Comparison of ENCODE assay signal across 1 cellular context in genomic region chr3:61865466-61865865, GRCh38.
TF ChIP-seq lines count a peak whose summit lies in the region.

No MANE protein-coding gene starts in this region.

TF ChIP-seq in GM23338, 12 proteins besides CTCF, POLR2A, EP300 and RAD21 (continued from another document):
- TF ChIP-seq ETS1 (IDR thresholded peaks at IDR 0.05) (no peak), STAT1 (IDR thresholded peaks at IDR 0.05; ENCODE audit: unreplicated experiment) (no peak), POLR2AphosphoS5 (IDR thresholded peaks at IDR 0.05; ENCODE audit: low read depth) (no peak), CREB1 (CRISPR knock-in tag; IDR thresholded peaks at IDR 0.05; ENCODE audit: low read depth) (no peak), NANOG (IDR thresholded peaks at IDR 0.05; ENCODE audit: borderline replicate concordance) (no peak), JUNB (IDR thresholded peaks at IDR 0.05; ENCODE audit: unreplicated experiment) (no peak), ZNF331 (CRISPR knock-in tag; IDR thresholded peaks at IDR 0.05; ENCODE audit: low read depth) (no peak), ZNF114 (CRISPR knock-in tag; IDR thresholded peaks at IDR 0.05) (no peak), EZH2phosphoT487 (IDR thresholded peaks at IDR 0.05; ENCODE audit: unreplicated experiment) (no peak)
- TF ChIP-seq, protein P1, sequence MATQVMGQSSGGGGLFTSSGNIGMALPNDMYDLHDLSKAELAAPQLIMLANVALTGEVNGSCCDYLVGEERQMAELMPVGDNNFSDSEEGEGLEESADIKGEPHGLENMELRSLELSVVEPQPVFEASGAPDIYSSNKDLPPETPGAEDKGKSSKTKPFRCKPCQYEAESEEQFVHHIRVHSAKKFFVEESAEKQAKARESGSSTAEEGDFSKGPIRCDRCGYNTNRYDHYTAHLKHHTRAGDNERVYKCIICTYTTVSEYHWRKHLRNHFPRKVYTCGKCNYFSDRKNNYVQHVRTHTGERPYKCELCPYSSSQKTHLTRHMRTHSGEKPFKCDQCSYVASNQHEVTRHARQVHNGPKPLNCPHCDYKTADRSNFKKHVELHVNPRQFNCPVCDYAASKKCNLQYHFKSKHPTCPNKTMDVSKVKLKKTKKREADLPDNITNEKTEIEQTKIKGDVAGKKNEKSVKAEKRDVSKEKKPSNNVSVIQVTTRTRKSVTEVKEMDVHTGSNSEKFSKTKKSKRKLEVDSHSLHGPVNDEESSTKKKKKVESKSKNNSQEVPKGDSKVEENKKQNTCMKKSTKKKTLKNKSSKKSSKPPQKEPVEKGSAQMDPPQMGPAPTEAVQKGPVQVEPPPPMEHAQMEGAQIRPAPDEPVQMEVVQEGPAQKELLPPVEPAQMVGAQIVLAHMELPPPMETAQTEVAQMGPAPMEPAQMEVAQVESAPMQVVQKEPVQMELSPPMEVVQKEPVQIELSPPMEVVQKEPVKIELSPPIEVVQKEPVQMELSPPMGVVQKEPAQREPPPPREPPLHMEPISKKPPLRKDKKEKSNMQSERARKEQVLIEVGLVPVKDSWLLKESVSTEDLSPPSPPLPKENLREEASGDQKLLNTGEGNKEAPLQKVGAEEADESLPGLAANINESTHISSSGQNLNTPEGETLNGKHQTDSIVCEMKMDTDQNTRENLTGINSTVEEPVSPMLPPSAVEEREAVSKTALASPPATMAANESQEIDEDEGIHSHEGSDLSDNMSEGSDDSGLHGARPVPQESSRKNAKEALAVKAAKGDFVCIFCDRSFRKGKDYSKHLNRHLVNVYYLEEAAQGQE (IDR thresholded peaks at IDR 0.05; ENCODE audit: unreplicated experiment), result no peak
